ENCODE assay signal across 16 cellular contexts in the genomic region with DNA sequence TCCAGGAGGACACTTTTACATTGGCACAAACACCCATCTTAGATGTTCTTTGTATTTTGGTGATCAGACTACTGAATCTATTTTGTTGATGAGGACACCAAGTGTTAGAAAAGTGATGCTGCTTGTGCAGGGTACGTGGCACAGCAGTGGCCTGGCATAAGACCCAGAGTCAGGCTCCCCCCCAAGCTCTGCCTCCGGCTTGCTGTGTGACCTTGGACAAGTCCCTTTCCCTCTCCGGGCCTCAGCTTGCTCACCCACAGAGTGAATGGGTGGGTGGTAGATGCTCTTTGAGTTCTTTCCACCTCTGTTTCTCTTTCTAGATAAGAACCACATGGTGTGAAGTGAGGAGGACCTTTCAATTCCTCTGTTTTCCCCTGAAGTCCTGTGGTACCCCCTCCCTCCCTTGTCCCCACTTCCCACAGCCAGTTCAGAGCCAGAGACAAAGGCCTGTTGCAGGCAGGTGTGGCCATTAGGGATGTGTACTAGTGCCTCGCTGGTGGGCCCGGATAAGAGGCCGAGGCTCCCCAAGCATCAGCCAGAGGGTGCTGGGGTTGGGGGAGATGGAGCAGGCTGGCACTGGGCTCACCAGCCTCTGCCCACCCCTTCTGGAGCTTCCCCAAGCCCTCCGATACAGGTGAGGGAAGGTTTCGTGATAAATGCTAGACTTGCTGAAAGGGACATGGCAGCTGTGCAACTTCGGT. TPM values are rescaled to one million over a fixed set of nuclear protein-coding genes. Genes with fewer than 3 reads are reported as not detected.
DNase-seq lines count a peak whose midpoint lies in the region; ATAC-seq and TF ChIP-seq lines count a peak whose summit lies in the region.
"Had no signal": no experiment of that assay in that cellular context is flagged by ENCODE, and none has a peak within 500 bp of the region (broad histone marks: within the 10 kb centered on the region; RNA-seq: fewer than 3 reads in every experiment).

No MANE protein-coding gene starts in this region.

- H3K9me3 Mint-ChIP-seq in brain (no peaks in the 10 kb centered on the region), nephron (no peaks in the 10 kb centered on the region), type B pancreatic cell (no peaks in the 10 kb centered on the region)
- H3K9me3 Mint-ChIP-seq: dendritic cell treated with granulocyte-macrophage colony-stimulating factor and Interleukin-4, amounts not matched to agents 40 ng/mL and 50 ng/mL, for 4 days had no signal

- no peaks in the 10 kb centered on the region for H3K27me3 Mint-ChIP-seq in brain
- H3K27me3 Mint-ChIP-seq in nephron (ENCODE audit: low read depth) = no peaks in the 10 kb centered on the region
- H3K27me3 Mint-ChIP-seq in type B pancreatic cell = no peaks in the 10 kb centered on the region
- H3K27me3 Mint-ChIP-seq: dendritic cell treated with granulocyte-macrophage colony-stimulating factor and Interleukin-4, amounts not matched to agents 40 ng/mL and 50 ng/mL, for 4 days had no signal

- H3K27ac Mint-ChIP-seq in brain (peak overlapping the region in 3 of 5 experiments; percentile 60 to 92 (median 81)), nephron (peak overlapping the region; percentile 72 to 89 (median 84)), type B pancreatic cell (peak overlapping the region; percentile 46)
- H3K27ac Mint-ChIP-seq: dendritic cell treated with granulocyte-macrophage colony-stimulating factor and Interleukin-4, amounts not matched to agents 40 ng/mL and 50 ng/mL, for 4 days had no signal

- H3K4me3 Mint-ChIP-seq in brain = no peak overlapping the region
- H3K4me3 Mint-ChIP-seq in nephron = peak overlapping the region in 1 of 3 experiments; percentile 57
- peak overlapping the region; percentile 17 for H3K4me3 Mint-ChIP-seq in type B pancreatic cell
- H3K4me3 Mint-ChIP-seq: dendritic cell treated with granulocyte-macrophage colony-stimulating factor and Interleukin-4, amounts not matched to agents 40 ng/mL and 50 ng/mL, for 4 days had no signal

- H3K4me1 Mint-ChIP-seq in brain (peaks cover 42% of the 10 kb centered on the region), nephron (peaks cover 68% of the 10 kb centered on the region), type B pancreatic cell (ENCODE audit: unreplicated experiment) (peaks cover 48% of the 10 kb centered on the region)

- intact Hi-C loops in Right ventricle myocardium inferior (cut with DNase I) = no loop called here

- H3K4me1 ChIP-seq in cardiac muscle cell (ENCODE audit: low read depth) = peaks cover 49% of the 10 kb centered on the region

- no peaks in the 10 kb centered on the region for H3K27me3 ChIP-seq in cardiac muscle cell

- ATAC-seq in Right ventricle myocardium inferior (no peak), HG03432 (IDR thresholded peaks at IDR 0.05; ENCODE audit: unreplicated experiment) (no peak)
- ATAC-seq: esophagus mucosa had no signal

- peak overlapping the region; percentile 73 for H3K27ac ChIP-seq in cardiac muscle cell

- H3K36me3 Mint-ChIP-seq in brain (no peaks in the 10 kb centered on the region), nephron (ENCODE audit: low read depth) (peaks cover 6% of the 10 kb centered on the region), type B pancreatic cell (peaks cover 3% of the 10 kb centered on the region)

- no peak for DNase-seq in cardiac muscle cell (ENCODE audit: low read depth in 1 of 2, low spot score in 1 of 2)
- no peak for DNase-seq in Right ventricle myocardium inferior (ENCODE audit: missing footprints)
- no peak for DNase-seq in type B pancreatic cell (ENCODE audit: extremely low spot score, unreplicated experiment)
- DNase-seq in NCI-H69 (lab: John Stamatoyannopoulos, UW) = no peak
- DNase-seq in NCI-H2107 treated with DMSO at 0.1 percent for 48 hours (lab: John Stamatoyannopoulos, UW; ENCODE audit: unreplicated experiment) = no peak
- DNase-seq: activated CD4-positive, alpha-beta T cell treated with anti-CD3 and anti-CD28 coated beads for 1 hour; activated gamma-delta T cell treated with Interleukin-2 at 50 U/mL for 16 hours; NCI-H2081 treated with DMSO at 0.1 percent for 48 hours; NCI-H524 treated with DMSO at 0.1 percent for 48 hours; nucleus accumbens; stimulated activated CD4-positive, alpha-beta T cell treated with anti-CD3 and anti-CD28 coated beads, Interleukin-4, amount 100 ng/mL, for 1 hour had no signal

- H3K9me3 ChIP-seq in cardiac muscle cell (ENCODE audit: low read depth) = no peaks in the 10 kb centered on the region

- H3K4me3 ChIP-seq in cardiac muscle cell = no peak overlapping the region

- no peak for TF ChIP-seq CTCF in cardiac muscle cell (IDR thresholded peaks at IDR 0.05; ENCODE audit: low read depth, low read length)
- TF ChIP-seq CTCF in brain (conservative IDR thresholded peaks at IDR 0.05) = no peak
- TF ChIP-seq CTCF in nephron (IDR thresholded peaks at IDR 0.05; ENCODE audit: unreplicated experiment in 3 of 3) = no peak
- no peak for TF ChIP-seq CTCF in type B pancreatic cell (conservative IDR thresholded peaks at IDR 0.05)

- H3K36me3 ChIP-seq in cardiac muscle cell = peaks cover 18% of the 10 kb centered on the region

RNA-seq across cellular contexts. Expression of a gene that starts 43.6 kb away (rescaled TPM):
- total RNA-seq in cardiac muscle cell (232 and 274 TPM in 2 replicates), Right ventricle myocardium inferior (16.2 TPM), type B pancreatic cell (ENCODE audit: low replicate concordance) (27.0 and 31.7 TPM in 2 replicates)
- polyA plus RNA-seq in cardiac muscle cell (106 and 155 TPM in 2 replicates), brain (ENCODE audit: insufficient read depth, low read depth, low replicate concordance) (2.3 TPM)
